In genomic region chr7:27183682-27184341, GRCh38 we compare ENCODE assay signal across 1 cellular context.
TF ChIP-seq lines count a peak whose summit lies in the region.

No MANE protein-coding gene starts in this region.

TF ChIP-seq in endothelial cell of umbilical vein, 7 proteins besides CTCF, POLR2A, EP300 and RAD21:
- no peak for TF ChIP-seq FOS (IDR thresholded peaks at IDR 0.05; ENCODE audit: borderline replicate concordance, insufficient read depth, low read length)
- TF ChIP-seq GATA2 (IDR thresholded peaks at IDR 0.05; ENCODE audit: insufficient read depth, insufficient read length, low read depth, low read length) = no peak
- TF ChIP-seq MYC (IDR thresholded peaks at IDR 0.05; ENCODE audit: low read depth, low read length) = no peak
- TF ChIP-seq, protein P1, sequence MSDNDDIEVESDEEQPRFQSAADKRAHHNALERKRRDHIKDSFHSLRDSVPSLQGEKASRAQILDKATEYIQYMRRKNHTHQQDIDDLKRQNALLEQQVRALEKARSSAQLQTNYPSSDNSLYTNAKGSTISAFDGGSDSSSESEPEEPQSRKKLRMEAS (IDR thresholded peaks at IDR 0.05; ENCODE audit: insufficient read depth, insufficient read length) = no peak
- no peak for TF ChIP-seq EZH2 (IDR thresholded peaks at IDR 0.05; ENCODE audit: borderline replicate concordance, low read depth, low read length, severe bottlenecking)
- TF ChIP-seq JUN (IDR thresholded peaks at IDR 0.05; ENCODE audit: borderline replicate concordance, insufficient read depth, insufficient read length, low read depth) = no peak
- no peak for TF ChIP-seq POLR2AphosphoS5 (IDR thresholded peaks at IDR 0.05; ENCODE audit: insufficient read depth, low read depth, low read length)
TF ChIP-seq in endothelial cell of umbilical vein: peak in this region for 0.
